Comparison of ENCODE assay signal across 27 cellular contexts in genomic region chr11:114128399-114128798, GRCh38.
A peak's percentile ranks its signal among the peaks of the same experiment; 100 is the strongest.
DNase-seq lines count a peak whose midpoint lies in the region; ATAC-seq and TF ChIP-seq lines count a peak whose summit lies in the region.
"Had no signal": no experiment of that assay in that cellular context is flagged by ENCODE, and none has a peak within 500 bp of the region (broad histone marks: within the 10 kb centered on the region; RNA-seq: fewer than 3 reads in every experiment).

No MANE protein-coding gene starts in this region.

- ATAC-seq in heart right ventricle (no peak), Right ventricle myocardium inferior (no peak), upper lobe of left lung (ENCODE audit: low FRiP score in 2 of 2) (no peak), T-cell (replicated peaks in 1 of 4) (no peak)
- ATAC-seq: foreskin keratinocyte, HepG2 had no signal

- DNase-seq in heart right ventricle = no peak
- DNase-seq in Right ventricle myocardium inferior (ENCODE audit: missing footprints) = no peak
- DNase-seq in colonic mucosa = peak; percentile 52
- no peak for DNase-seq in neural progenitor cell (ENCODE audit: low spot score)
- peak in 1 of 2 donors; percentile 44 for DNase-seq in upper lobe of left lung
- DNase-seq in stimulated activated naive CD4-positive, alpha-beta T cell (lab: John Stamatoyannopoulos, UW) = no peak
- no peak for DNase-seq in NCI-H226
- DNase-seq in T-cell = no peak
- DNase-seq: activated CD4-positive, alpha-beta T cell treated with anti-CD3 and anti-CD28 coated beads for 1 hour; activated naive CD4-positive, alpha-beta T cell treated with Interleukin-2 at 50 U/mL for 16 hours; activated T-cell treated with anti-CD3 and anti-CD28 coated beads, Interleukin-2, amount 50 U/mL, for 24 hours; amygdala; CD4-positive, alpha-beta T cell; DMS153; effector CD4-positive, alpha-beta T cell; foreskin keratinocyte; GDM1; H7; hypothalamus; mammary epithelial cell; NCI-H1092 treated with DMSO at 0.1 percent for 48 hours; NCI-H2029 treated with DMSO at 0.1 percent for 48 hours; nucleus accumbens; SHP77 had no signal

- peaks cover 44% of the 10 kb centered on the region for H4K20me1 ChIP-seq in neural progenitor cell (ENCODE audit: low read depth)

- TF ChIP-seq CTCF in heart right ventricle (IDR thresholded peaks at IDR 0.05) = no peak
- TF ChIP-seq CTCF in colonic mucosa (IDR thresholded peaks at IDR 0.05) = no peak
- no peak for TF ChIP-seq CTCF in neural progenitor cell (IDR thresholded peaks at IDR 0.05)
- TF ChIP-seq CTCF in upper lobe of left lung (IDR thresholded peaks at IDR 0.05) = no peak

- no peak overlapping the region for H3K4me2 ChIP-seq in neural progenitor cell

- WGBS in heart right ventricle, 2 donors = 90 to 95% methylated on average over 5 of the region's 5 CpGs
- WGBS in upper lobe of left lung, 2 donors = 67 to 73% methylated on average over 4 to 5 of the region's 5 CpGs

- POLR2A ChIA-PET in T-cell (lab: Charles Lee) = no interaction called here

- no peak for TF ChIP-seq POLR2A in upper lobe of left lung (IDR thresholded peaks at IDR 0.05)

- CTCF ChIA-PET in T-cell (lab: Charles Lee) = no interaction called here

- H3K79me2 ChIP-seq in neural progenitor cell (ENCODE audit: low read depth) = peaks cover 10% of the 10 kb centered on the region

- H3K9me3 Mint-ChIP-seq in neural progenitor cell = peaks cover 4% of the 10 kb centered on the region
- H3K9me3 Mint-ChIP-seq in T-cell = no peaks in the 10 kb centered on the region
- H3K9me3 Mint-ChIP-seq: activated T-cell treated with anti-CD3 and anti-CD28 coated beads, Interleukin-2, amount 50 U/mL, for 24 hours; CD4-positive, alpha-beta T cell; central memory CD8-positive, alpha-beta T cell had no signal

- no peaks in the 10 kb centered on the region for H3K9me3 ChIP-seq in heart right ventricle
- no peaks in the 10 kb centered on the region for H3K9me3 ChIP-seq in colonic mucosa
- no peaks in the 10 kb centered on the region for H3K9me3 ChIP-seq in neural progenitor cell (ENCODE audit: low read depth)
- H3K9me3 ChIP-seq in upper lobe of left lung = no peaks in the 10 kb centered on the region

- H3K9ac ChIP-seq in colonic mucosa (ENCODE audit: low read depth in 2 of 2, low read length in 2 of 2) (no peak overlapping the region), neural progenitor cell (no peak overlapping the region)

- H3K36me3 ChIP-seq in heart right ventricle (peaks cover 0 to 12% (median 0%) of the 10 kb centered on the region in 9 donors), colonic mucosa (no peaks in the 10 kb centered on the region), neural progenitor cell (no peaks in the 10 kb centered on the region), upper lobe of left lung (peaks cover 7 to 45% (median 24%) of the 10 kb centered on the region in 4 donors)

- no peak overlapping the region for H3K4me3 ChIP-seq in heart right ventricle
- H3K4me3 ChIP-seq in colonic mucosa = no peak overlapping the region
- H3K4me3 ChIP-seq in neural progenitor cell = no peak overlapping the region
- H3K4me3 ChIP-seq in upper lobe of left lung = no peak overlapping the region

- H3F3A ChIP-seq in neural progenitor cell (ENCODE audit: low read depth) = no peaks in the 10 kb centered on the region

- H3K4me1 ChIP-seq in heart right ventricle = peaks cover 56 to 100% (median 93%) of the 10 kb centered on the region in 9 donors
- peaks cover 18% of the 10 kb centered on the region for H3K4me1 ChIP-seq in colonic mucosa
- H3K4me1 ChIP-seq in neural progenitor cell = peaks cover 48% of the 10 kb centered on the region
- peaks cover 80 to 98% (median 87%) of the 10 kb centered on the region in 4 donors for H3K4me1 ChIP-seq in upper lobe of left lung
- H3K4me1 ChIP-seq: foreskin keratinocyte had no signal

- H3K27ac ChIP-seq in heart right ventricle (peak overlapping the region in 8 of 10 donors; percentile 21 to 77 (median 58)), colonic mucosa (no peak overlapping the region), neural progenitor cell (no peak overlapping the region), upper lobe of left lung (peak overlapping the region; percentile 15 to 87 (median 66))
- H3K27ac ChIP-seq: foreskin keratinocyte, HL-60 had no signal

- H3K4me1 Mint-ChIP-seq in neural progenitor cell = peaks cover 62% of the 10 kb centered on the region
- H3K4me1 Mint-ChIP-seq in T-cell = peaks cover 26 to 27% (median 27%) of the 10 kb centered on the region in 3 donors

- H3K27me3 Mint-ChIP-seq in neural progenitor cell (ENCODE audit: insufficient read depth, low read depth) (peaks cover 9% of the 10 kb centered on the region), T-cell (no peaks in the 10 kb centered on the region)
- H3K27me3 Mint-ChIP-seq: activated T-cell treated with anti-CD3 and anti-CD28 coated beads, Interleukin-2, amount 50 U/mL, for 24 hours; CD4-positive, alpha-beta T cell had no signal

- no peak for TF ChIP-seq EP300 in upper lobe of left lung (IDR thresholded peaks at IDR 0.05)

- H3K4me3 Mint-ChIP-seq in neural progenitor cell (peak overlapping the region; percentile 34), T-cell (no peak overlapping the region)
- H3K4me3 Mint-ChIP-seq: activated T-cell treated with anti-CD3 and anti-CD28 coated beads, Interleukin-2, amount 50 U/mL, for 24 hours; CD4-positive, alpha-beta T cell; central memory CD8-positive, alpha-beta T cell had no signal

- H3K36me3 Mint-ChIP-seq in neural progenitor cell (peaks cover 43% of the 10 kb centered on the region), T-cell (peaks cover 11% of the 10 kb centered on the region)

- intact Hi-C loops in heart right ventricle (cut with DNase I) = loop anchor here in 1 of 10 donors (10.0 kb wide), 1 partner anchor 64 kb away; no protein-coding TSS in a partner anchor
- intact Hi-C loops in Right ventricle myocardium inferior (cut with DNase I) = loop anchor here (5.0 kb wide), 1 partner anchor 66 kb away; no protein-coding TSS in a partner anchor
- intact Hi-C loops in colonic mucosa (cut with DNase I) = no loop called here

- no peak overlapping the region for H2AFZ ChIP-seq in neural progenitor cell (replicated peaks)

- H3K27me3 ChIP-seq in heart right ventricle (no peaks in the 10 kb centered on the region), colonic mucosa (no peaks in the 10 kb centered on the region), neural progenitor cell (no peaks in the 10 kb centered on the region), upper lobe of left lung (no peaks in the 10 kb centered on the region)

- H3K27ac Mint-ChIP-seq in neural progenitor cell = peak overlapping the region; percentile 40
- H3K27ac Mint-ChIP-seq in T-cell = peak overlapping the region in 1 of 2 donors; percentile 52
- H3K27ac Mint-ChIP-seq: activated T-cell treated with anti-CD3 and anti-CD28 coated beads, Interleukin-2, amount 50 U/mL, for 24 hours; CD4-positive, alpha-beta T cell had no signal

Comparison
In these comparisons a context has a peak if more than half of its experiments do, and no peak if none do; other contexts are left out.
1. H3K27ac ChIP-seq: peak in heart right ventricle (8 of 10) and upper lobe of left lung (4 of 4); none in colonic mucosa (single experiment) and neural progenitor cell (single experiment).